In genomic region chr10:104309980-104310978, GRCh38 we compare ENCODE assay signal across 10 cellular contexts. TPM values are rescaled to one million over a fixed set of nuclear protein-coding genes. Genes with fewer than 3 reads are reported as not detected.
DNase-seq lines count a peak whose midpoint lies in the region; ATAC-seq, FAIRE-seq and TF ChIP-seq lines count a peak whose summit lies in the region.
"Had no signal": no experiment of that assay in that cellular context is flagged by ENCODE, and none has a peak within 500 bp of the region (broad histone marks: within the 10 kb centered on the region; RNA-seq: fewer than 3 reads in every experiment).

No MANE protein-coding gene starts in this region.

- H3K9me3 Mint-ChIP-seq in HFFc6, result no peaks in the 10 kb centered on the region

- POLR2A ChIA-PET in K562 (lab: Yijun Ruan, JAX), result interaction anchor here (0.6 to 1.6 kb wide), 5 partner anchors 9 to 313 kb away, joined by 3 to 4 read pairs (median 4); no protein-coding TSS in a partner anchor

- CTCF ChIA-PET in K562 (lab: Yijun Ruan, JAX; ENCODE audit: low intra/inter-chr PET ratio), result interaction anchor here (0.5 kb wide), 1 partner anchor 501 kb away, joined by 3 read pairs; no protein-coding TSS in a partner anchor

- no peak for FAIRE-seq in K562 (lab: Jason Lieb, UNC)

- peaks cover 18% of the 10 kb centered on the region for H4K20me1 ChIP-seq in K562 (replicated peaks; ENCODE audit: control insufficient read depth, insufficient read depth, low read length)

- H3K4me3 ChIP-seq in K562 (no peak overlapping the region), right atrium auricular region (no peak overlapping the region), testis (no peak overlapping the region)

- H3K9me1 ChIP-seq in K562 (ENCODE audit: control insufficient read depth, insufficient read depth, low read length), result no peaks in the 10 kb centered on the region

- H3K4me3 Mint-ChIP-seq in HFFc6, result peak overlapping the region; percentile 23

- H3K27ac ChIP-seq in K562 (ENCODE audit: extremely low read depth, low read depth, low read length), result no peak overlapping the region
- H3K27ac ChIP-seq in right atrium auricular region, result peak overlapping the region; percentile 96 to 97
- H3K27ac ChIP-seq in testis, result peak overlapping the region; percentile 46 to 69

- no peak for TF ChIP-seq RAD21 in K562 (CRISPR knock-in tag; conservative IDR thresholded peaks at IDR 0.05 in 1 of 2, IDR thresholded peaks at IDR 0.05 in 1 of 2)

- peak; percentile 58; the same call in 1 of the 2 replicates for TF ChIP-seq POLR2A in K562 (conservative IDR thresholded peaks at IDR 0.05)
- no peak for TF ChIP-seq POLR2A in testis (IDR thresholded peaks at IDR 0.05)

- no TSS peak for BruUV-seq in K562 (replicated peaks; lab: Mats Ljungman, UMichigan)

- WGBS in K562 (ENCODE audit: insufficient coverage, low coverage, missing lambda C conversion rate), result 84% methylated on average over 15 of the region's 15 CpGs
- 67 to 79% methylated on average over 15 of the region's 15 CpGs for WGBS in testis, 2 donors

- no peak overlapping the region for H3K4me2 ChIP-seq in K562 (ENCODE audit: insufficient read depth, low read length)

- peak; percentile 21 for ATAC-seq in K562

- no peaks in the 10 kb centered on the region for H3K27me3 ChIP-seq in K562 (ENCODE audit: control insufficient read depth in 2 of 2, insufficient read depth in 2 of 2, low read length in 2 of 2)
- no peaks in the 10 kb centered on the region for H3K27me3 ChIP-seq in right atrium auricular region
- H3K27me3 ChIP-seq in testis, result no peaks in the 10 kb centered on the region

- H3K79me2 ChIP-seq in K562 (ENCODE audit: control insufficient read depth, insufficient read depth, low read length), result peaks cover 33% of the 10 kb centered on the region

- peaks cover 11% of the 10 kb centered on the region; the same call in 1 of the 2 replicates for H3K27me3 Mint-ChIP-seq in HFFc6 (ENCODE audit: insufficient read depth)

- H3K27ac Mint-ChIP-seq in HFFc6, result peak overlapping the region; percentile 95

- H3K9me3 ChIP-seq in K562 (replicated peaks; ENCODE audit: control insufficient read depth, insufficient read depth, low read depth, low read length) (no peaks in the 10 kb centered on the region), right atrium auricular region (no peaks in the 10 kb centered on the region), testis (no peaks in the 10 kb centered on the region)

- TF ChIP-seq EP300 in K562 (IDR thresholded peaks at IDR 0.05; ENCODE audit: low read length), result no peak

- H3K4me1 ChIP-seq in K562 (replicated peaks in 1 of 2; ENCODE audit: control insufficient read depth in 2 of 2, insufficient read depth in 2 of 2, low read length in 2 of 2), result no peaks in the 10 kb centered on the region; a peak in 3 of 5 replicates
- peaks cover 0 to 82% of the 10 kb centered on the region in 2 donors for H3K4me1 ChIP-seq in right atrium auricular region
- peaks cover 20% of the 10 kb centered on the region for H3K4me1 ChIP-seq in testis

- no peak for TF ChIP-seq CTCF in HFFc6 (IDR thresholded peaks at IDR 0.05)
- TF ChIP-seq CTCF in K562 (IDR thresholded peaks at IDR 0.05 in 2 of 3, conservative IDR thresholded peaks at IDR 0.05 in 1 of 3; ENCODE audit: insufficient read depth in 2 of 3, low read depth in 1 of 3, low read length in 3 of 3), result no peak
- no peak for TF ChIP-seq CTCF in right atrium auricular region (IDR thresholded peaks at IDR 0.05)
- no peak for TF ChIP-seq CTCF in testis (IDR thresholded peaks at IDR 0.05)

- DNase-seq in HFFc6, result peak; percentile 92
- no peak for DNase-seq in K562 (ENCODE audit: extremely low read depth in 1 of 4, low spot score in 3 of 4)
- DNase-seq in right atrium auricular region (ENCODE audit: low spot score), result peak; percentile 88
- peak; percentile 69 for DNase-seq in testis
- DNase-seq in stimulated activated CD4-positive, alpha-beta T cell treated with anti-CD3 and anti-CD28 coated beads, Interleukin-4, amount 100 ng/mL, for 4 hours, result no peak
- no peak for DNase-seq in HT-29 (ENCODE audit: low spot score)
- DNase-seq in DMS53 treated with DMSO at 0.1 percent for 48 hours (lab: John Stamatoyannopoulos, UW; ENCODE audit: unreplicated experiment), result no peak
- no peak for DNase-seq in stimulated activated CD4-positive, alpha-beta T cell treated with anti-CD3 and anti-CD28 coated beads, Interleukin-12 subunit alpha, Interleukin-12 subunit beta, amount 100 ng/mL, for 4 hours
- DNase-seq: effector memory CD4-positive, alpha-beta T cell; KBM-7 had no signal

- peaks cover 57% of the 10 kb centered on the region; the same call in 2 of the 3 replicates for H3K36me3 ChIP-seq in K562 (ENCODE audit: control insufficient read depth, insufficient read depth, low read length)
- peaks cover 57% of the 10 kb centered on the region for H3K36me3 ChIP-seq in right atrium auricular region
- no peaks in the 10 kb centered on the region for H3K36me3 ChIP-seq in testis (ENCODE audit: low read depth, missing control alignments)

- in situ Hi-C loops in K562 (cut with MboI), result loop anchor here (5.0 kb wide), 1 partner anchor 37 kb away; no protein-coding TSS in a partner anchor

- H2AFZ ChIP-seq in K562 (ENCODE audit: low read depth, low read length), result no peak overlapping the region

- peaks cover 61% of the 10 kb centered on the region for H3K4me1 Mint-ChIP-seq in HFFc6 (ENCODE audit: low read depth)

- intact Hi-C loops in K562 (cut with micrococcal nuclease) (no loop called here), testis (cut with DNase I; ENCODE audit: low total_unique reads) (no loop called here)

- peaks cover 35% of the 10 kb centered on the region for H3K36me3 Mint-ChIP-seq in HFFc6 (ENCODE audit: low read depth)

- H3K9ac ChIP-seq in K562 (ENCODE audit: insufficient read depth in 1 of 2, low read depth in 2 of 2, low read length in 2 of 2), result no peak overlapping the region

RNA-seq across cellular contexts. Expression of gene ITPRIP, which starts 28.0 kb away (rescaled TPM):
- 10 to 100 TPM; 23.9 to 34.7 (median 29.7) TPM for total RNA-seq in HFFc6 (2021; fragmentation: NEBNext Ultra II Directional; extraction: Animal tissue kit (Norgen Biotek cat#: 25700))
- total RNA-seq in K562 (2011; cell fraction: chromatin; rRNA removed; ENCODE audit: low replicate concordance), result 30.8 and 81.8 TPM in 2 replicates
- total RNA-seq in K562 (2011; cell fraction: nucleolus; rRNA removed), result 74.2 and 84.7 TPM in 2 replicates
- total RNA-seq in K562 (2011; cell fraction: nucleoplasm; rRNA removed), result 65.3 and 65.6 TPM in 2 replicates
- total RNA-seq in K562 (2014; rRNA removed) (11.1 and 14.2 TPM in 2 replicates), K562 (2014; rRNA removed; fragmentation: Illumina TruSeq; extraction: Trizol) (5.1 and 5.5 TPM in 2 replicates), K562 (2015; rRNA removed; fragmentation: Illumina TruSeq; extraction: Trizol) (5.2 and 5.4 TPM in 2 replicates), K562 (2021) (27.0 and 28.5 TPM in 2 replicates), right atrium auricular region (10 to 100 TPM; 56.2 to 62.5 TPM), testis (10 to 100 TPM; 21.6 to 29.5 TPM)
- polyA plus RNA-seq in K562 (2011; rRNA removed) (10.9 and 13.3 TPM in 2 replicates), K562 (2014; fragmentation: Illumina TruSeq; extraction: Trizol) (17.8 and 18.5 TPM in 2 replicates), K562 (2014; fragmentation: Nextera tagmentation; extraction: Ambion mirVana) (1 to 10 TPM; 4.4 to 4.9 TPM), K562 (2014; rRNA removed) (12.9 and 15.3 TPM in 2 replicates), testis (ENCODE audit: insufficient read depth, low read depth, low replicate concordance) (21.5 TPM)
- polyA plus RNA-seq in K562 (2011; cell fraction: cytosol; rRNA removed), result 14.2 and 21.9 TPM in 2 replicates
- 11.7 and 18.8 TPM in 2 replicates for polyA plus RNA-seq in K562 (2011; cell fraction: nucleus; rRNA removed)
- 14.6 and 21.0 TPM in 2 replicates for polyA plus RNA-seq in K562 (2012)
- 16.3 and 19.5 TPM in 2 replicates for polyA minus RNA-seq in K562 (2011; rRNA and poly(A)+ RNA removed)
- 18.0 and 19.1 TPM in 2 replicates for polyA minus RNA-seq in K562 (2011; cell fraction: cytosol; rRNA and poly(A)+ RNA removed)
- 20.5 and 25.3 TPM in 2 replicates for polyA minus RNA-seq in K562 (2011; cell fraction: nucleus; rRNA and poly(A)+ RNA removed)
- total RNA-seq in HT-29 (2014; rRNA removed; shearing (Covaris generic)), result 1.9 and 2.4 TPM in 2 replicates

RNA-seq across cellular contexts. Expression of gene GSTO2, which starts 41.3 kb away (rescaled TPM):
- 10 to 100 TPM in 4 of 6 experiments, 1 to 10 TPM in 2; 2.5 to 15.0 (median 12.3) TPM for total RNA-seq in HFFc6 (2021; fragmentation: NEBNext Ultra II Directional; extraction: Animal tissue kit (Norgen Biotek cat#: 25700))
- total RNA-seq in K562 (2011; cell fraction: chromatin; rRNA removed; ENCODE audit: low replicate concordance), result 0.79 and 1.1 TPM in 2 replicates
- total RNA-seq in K562 (2011; cell fraction: nucleolus; rRNA removed), result 0.79 and 1.8 TPM in 2 replicates
- 1.2 and 2.1 TPM in 2 replicates for total RNA-seq in K562 (2011; cell fraction: nucleoplasm; rRNA removed)
- total RNA-seq in K562 (2014; rRNA removed) (0.18 and 0.33 TPM in 2 replicates), K562 (2014; rRNA removed; fragmentation: Illumina TruSeq; extraction: Trizol) (0.29 and 0.45 TPM in 2 replicates), K562 (2015; rRNA removed; fragmentation: Illumina TruSeq; extraction: Trizol) (0.30 and 0.40 TPM in 2 replicates), K562 (2021) (0.96 and 1.4 TPM in 2 replicates), right atrium auricular region (under 1 TPM; 0.55 to 0.63 TPM), testis (10 to 100 TPM; 28.9 to 51.7 TPM)
- polyA plus RNA-seq in K562 (2011; rRNA removed) (0.74 and 1.8 TPM in 2 replicates), K562 (2014; fragmentation: Illumina TruSeq; extraction: Trizol) (0.40 and 0.78 TPM in 2 replicates), K562 (2014; fragmentation: Nextera tagmentation; extraction: Ambion mirVana) (1 to 10 TPM in 1 of 2 experiments, under 1 TPM in 1; 0.90 to 1.0 TPM), K562 (2014; rRNA removed) (1.1 and 1.7 TPM in 2 replicates), testis (ENCODE audit: insufficient read depth, low read depth, low replicate concordance) (53.7 TPM)
- polyA plus RNA-seq in K562 (2011; cell fraction: cytosol; rRNA removed), result 1.4 and 2.1 TPM in 2 replicates
- 0.86 and 0.92 TPM in 2 replicates for polyA plus RNA-seq in K562 (2011; cell fraction: nucleus; rRNA removed)
- 0.65 and 0.80 TPM in 2 replicates for polyA plus RNA-seq in K562 (2012)
- 0.27 and 0.67 TPM in 2 replicates for polyA minus RNA-seq in K562 (2011; rRNA and poly(A)+ RNA removed)
- 0.57 and 0.82 TPM in 2 replicates for polyA minus RNA-seq in K562 (2011; cell fraction: cytosol; rRNA and poly(A)+ RNA removed)
- 0.78 and 1.8 TPM in 2 replicates for polyA minus RNA-seq in K562 (2011; cell fraction: nucleus; rRNA and poly(A)+ RNA removed)
- total RNA-seq in HT-29 (2014; rRNA removed; shearing (Covaris generic)), result 31.4 and 31.8 TPM in 2 replicates

RNA-seq across cellular contexts. Expression of gene CFAP58, which starts 43.4 kb away (rescaled TPM):
- 1 to 10 TPM in 1 of 6 experiments, under 1 TPM in 5; 0.35 to 1.1 (median 0.41) TPM for total RNA-seq in HFFc6 (2021; fragmentation: NEBNext Ultra II Directional; extraction: Animal tissue kit (Norgen Biotek cat#: 25700))
- total RNA-seq in K562 (2011; cell fraction: chromatin; rRNA removed; ENCODE audit: low replicate concordance), result 0.30 and 3.4 TPM in 2 replicates
- total RNA-seq in K562 (2011; cell fraction: nucleolus; rRNA removed), result 0.33 and 0.92 TPM in 2 replicates
- total RNA-seq in K562 (2011; cell fraction: nucleoplasm; rRNA removed), result 1.1 and 1.2 TPM in 2 replicates
- 0.45 and 2.0 TPM in 2 replicates for total RNA-seq in K562 (2014; rRNA removed)
- 0.98 and 1.2 TPM in 2 replicates for total RNA-seq in K562 (2014; rRNA removed; fragmentation: Illumina TruSeq; extraction: Trizol)
- 0.54 and 0.68 TPM in 2 replicates for total RNA-seq in K562 (2015; rRNA removed; fragmentation: Illumina TruSeq; extraction: Trizol)
- total RNA-seq in K562 (2021), result 0.60 and 0.69 TPM in 2 replicates
- 0.62 and 1.2 TPM in 2 replicates for polyA plus RNA-seq in K562 (2011; rRNA removed)
- polyA plus RNA-seq in K562 (2011; cell fraction: cytosol; rRNA removed), result 0.06 and 0.22 TPM in 2 replicates
- 1.4 and 1.5 TPM in 2 replicates for polyA plus RNA-seq in K562 (2011; cell fraction: nucleus; rRNA removed)
- polyA plus RNA-seq in K562 (2012), result 0.51 and 1.7 TPM in 2 replicates
- 0.71 and 0.72 TPM in 2 replicates for polyA plus RNA-seq in K562 (2014; fragmentation: Illumina TruSeq; extraction: Trizol)
- under 1 TPM; 0.08 to 0.52 TPM for polyA plus RNA-seq in K562 (2014; fragmentation: Nextera tagmentation; extraction: Ambion mirVana)
- polyA plus RNA-seq in K562 (2014; rRNA removed), result 0.42 and 1.0 TPM in 2 replicates
- polyA minus RNA-seq in K562 (2011; rRNA and poly(A)+ RNA removed), result 0.88 and 1.3 TPM in 2 replicates
- polyA minus RNA-seq in K562 (2011; cell fraction: cytosol; rRNA and poly(A)+ RNA removed), result 0.48 and 0.91 TPM in 2 replicates
- polyA minus RNA-seq in K562 (2011; cell fraction: nucleus; rRNA and poly(A)+ RNA removed), result 0.40 and 1.3 TPM in 2 replicates
- total RNA-seq in right atrium auricular region, result 1 to 10 TPM; 3.5 to 4.8 TPM
- 10 to 100 TPM; 10.1 to 14.6 TPM for total RNA-seq in testis
- 16.3 TPM for polyA plus RNA-seq in testis (ENCODE audit: insufficient read depth, low read depth, low replicate concordance)
- total RNA-seq in HT-29 (2014; rRNA removed; shearing (Covaris generic)), result 0.03 TPM in 1 of 2 replicates, not detected in the other

RNA-seq across cellular contexts. Expression of gene GSTO1, which starts 55.6 kb away (rescaled TPM):
- 100 to 1,000 TPM; 213 to 242 (median 224) TPM for total RNA-seq in HFFc6 (2021; fragmentation: NEBNext Ultra II Directional; extraction: Animal tissue kit (Norgen Biotek cat#: 25700))
- 31.7 and 33.4 TPM in 2 replicates for total RNA-seq in K562 (2011; cell fraction: chromatin; rRNA removed; ENCODE audit: low replicate concordance)
- total RNA-seq in K562 (2011; cell fraction: nucleolus; rRNA removed), result 55.9 and 65.0 TPM in 2 replicates
- total RNA-seq in K562 (2011; cell fraction: nucleoplasm; rRNA removed), result 52.1 and 63.5 TPM in 2 replicates
- 221 and 225 TPM in 2 replicates for total RNA-seq in K562 (2014; rRNA removed)
- 237 and 280 TPM in 2 replicates for total RNA-seq in K562 (2014; rRNA removed; fragmentation: Illumina TruSeq; extraction: Trizol)
- total RNA-seq in K562 (2015; rRNA removed; fragmentation: Illumina TruSeq; extraction: Trizol), result 195 and 204 TPM in 2 replicates
- 252 and 275 TPM in 2 replicates for total RNA-seq in K562 (2021)
- polyA plus RNA-seq in K562 (2011; rRNA removed), result 401 and 592 TPM in 2 replicates
- 146 and 208 TPM in 2 replicates for polyA plus RNA-seq in K562 (2011; cell fraction: cytosol; rRNA removed)
- polyA plus RNA-seq in K562 (2011; cell fraction: nucleus; rRNA removed), result 83.6 and 116 TPM in 2 replicates
- 188 and 273 TPM in 2 replicates for polyA plus RNA-seq in K562 (2012)
- 283 and 333 TPM in 2 replicates for polyA plus RNA-seq in K562 (2014; fragmentation: Illumina TruSeq; extraction: Trizol)
- 100 to 1,000 TPM; 136 to 205 TPM for polyA plus RNA-seq in K562 (2014; fragmentation: Nextera tagmentation; extraction: Ambion mirVana)
- polyA plus RNA-seq in K562 (2014; rRNA removed), result 315 and 359 TPM in 2 replicates
- 170 and 176 TPM in 2 replicates for polyA minus RNA-seq in K562 (2011; rRNA and poly(A)+ RNA removed)
- polyA minus RNA-seq in K562 (2011; cell fraction: cytosol; rRNA and poly(A)+ RNA removed), result 104 and 123 TPM in 2 replicates
- 32.2 and 48.5 TPM in 2 replicates for polyA minus RNA-seq in K562 (2011; cell fraction: nucleus; rRNA and poly(A)+ RNA removed)
- 100 to 1,000 TPM; 257 to 291 TPM for total RNA-seq in right atrium auricular region
- 10 to 100 TPM in 1 of 2 donors, 1 to 10 TPM in 1; 10.0 to 16.4 TPM for total RNA-seq in testis
- 35.2 TPM for polyA plus RNA-seq in testis (ENCODE audit: insufficient read depth, low read depth, low replicate concordance)
- total RNA-seq in HT-29 (2014; rRNA removed; shearing (Covaris generic)), result 96.1 and 97.2 TPM in 2 replicates

Comparison
In these comparisons a context has a peak if more than half of its experiments do, and no peak if none do; other contexts are left out.
1. DNase-seq: peak in HFFc6 (single experiment), right atrium auricular region (single experiment) and testis (single experiment); none in K562 (0 of 4), stimulated activated CD4-positive, alpha-beta T cell treated with anti-CD3 and anti-CD28 coated beads, Interleukin-4, amount 100 ng/mL, for 4 hours (0 of 2), HT-29 (single experiment), DMS53 treated with DMSO at 0.1 percent for 48 hours (single experiment) and stimulated activated CD4-positive, alpha-beta T cell treated with anti-CD3 and anti-CD28 coated beads, Interleukin-12 subunit alpha, Interleukin-12 subunit beta, amount 100 ng/mL, for 4 hours (single experiment).